In the genomic region with DNA sequence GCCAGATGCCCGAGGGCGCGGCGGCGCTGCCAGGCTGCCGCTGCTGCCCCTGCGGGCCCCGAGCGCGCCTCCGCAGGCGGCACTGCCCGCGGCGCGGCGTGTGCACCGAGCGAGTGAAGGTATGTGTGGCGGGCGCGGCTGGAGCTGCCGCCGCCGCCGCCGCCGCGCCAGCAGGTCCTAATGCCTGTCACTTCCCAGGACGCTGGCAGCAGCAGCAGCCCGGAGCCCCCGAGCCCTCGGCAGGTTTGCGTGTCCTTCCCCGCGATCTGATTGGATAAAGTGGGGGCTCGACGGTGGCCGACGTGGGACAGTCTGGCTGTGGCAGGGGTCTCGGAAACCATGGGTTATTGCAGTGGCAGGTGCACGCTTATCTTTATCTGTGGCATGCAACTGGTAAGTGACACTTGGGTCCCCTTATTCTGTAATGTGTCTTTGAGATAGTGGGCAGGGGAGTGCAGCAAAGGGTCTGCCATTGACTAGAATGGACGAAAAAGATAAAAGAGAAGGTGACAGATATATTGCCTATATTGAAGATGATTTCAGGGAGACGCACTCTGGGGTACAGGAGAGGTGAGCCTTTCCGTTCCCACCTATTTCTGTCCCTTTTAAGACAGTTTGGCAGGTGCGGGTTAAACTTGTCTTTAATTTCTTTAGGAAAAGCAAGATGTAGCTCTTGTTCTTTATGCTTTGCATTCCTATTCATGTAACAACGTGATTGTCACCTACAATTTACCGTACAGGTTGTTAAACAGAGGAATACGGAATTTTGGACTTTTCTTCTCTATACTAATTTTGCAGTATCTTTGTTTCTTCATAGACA, we compare ENCODE assay signal across 8 cellular contexts. TPM values are rescaled to one million over a fixed set of nuclear protein-coding genes. Genes with fewer than 3 reads are reported as not detected.
A peak's percentile ranks its signal among the peaks of the same experiment; 100 is the strongest.
DNase-seq lines count a peak whose midpoint lies in the region; ATAC-seq, FAIRE-seq and TF ChIP-seq lines count a peak whose summit lies in the region.

A gene (plus strand): TSS at position 4 of the 820 bp plus-strand sequence.

- H3K36me3 Mint-ChIP-seq in activated CD4-positive, alpha-beta T cell treated with anti-CD3 and anti-CD28 coated beads, Interleukin-2, amount 10 ng/mL, durations not matched to agents 7 days and 5 days (ENCODE audit: low read depth): no peaks in the 10 kb centered on the region
- no peaks in the 10 kb centered on the region for H3K36me3 Mint-ChIP-seq in neural progenitor cell

- H3K9me3 Mint-ChIP-seq in activated CD4-positive, alpha-beta T cell treated with anti-CD3 and anti-CD28 coated beads, Interleukin-2, amount 10 ng/mL, durations not matched to agents 7 days and 5 days: no peaks in the 10 kb centered on the region
- H3K9me3 Mint-ChIP-seq in neural progenitor cell: no peaks in the 10 kb centered on the region

- TF ChIP-seq CTCF in KMS-11 (conservative IDR thresholded peaks at IDR 0.05; ENCODE audit: low read depth, low read length): no peak
- TF ChIP-seq CTCF in neural progenitor cell (IDR thresholded peaks at IDR 0.05): no peak

- H3K27me3 Mint-ChIP-seq in activated CD4-positive, alpha-beta T cell treated with anti-CD3 and anti-CD28 coated beads, Interleukin-2, amount 10 ng/mL, durations not matched to agents 7 days and 5 days: peaks cover 48% of the 10 kb centered on the region
- peaks cover 13% of the 10 kb centered on the region for H3K27me3 Mint-ChIP-seq in neural progenitor cell (ENCODE audit: insufficient read depth, low read depth)

- H3K4me3 Mint-ChIP-seq in activated CD4-positive, alpha-beta T cell treated with anti-CD3 and anti-CD28 coated beads, Interleukin-2, amount 10 ng/mL, durations not matched to agents 7 days and 5 days: peak within 1 kb of the TSS; percentile 47
- peak within 1 kb of the TSS; percentile 93 for H3K4me3 Mint-ChIP-seq in neural progenitor cell

- no peaks in the 10 kb centered on the region for H3K27me3 ChIP-seq in KMS-11 (ENCODE audit: insufficient read depth, low read depth)
- H3K27me3 ChIP-seq in neural progenitor cell: peaks cover 87% of the 10 kb centered on the region

- ATAC-seq in GM21515 (IDR thresholded peaks at IDR 0.05; ENCODE audit: unreplicated experiment): peak; percentile 26

- H3K27ac Mint-ChIP-seq in activated CD4-positive, alpha-beta T cell treated with anti-CD3 and anti-CD28 coated beads, Interleukin-2, amount 10 ng/mL, durations not matched to agents 7 days and 5 days: no peak within 1 kb of the TSS
- peak within 1 kb of the TSS; percentile 8 for H3K27ac Mint-ChIP-seq in neural progenitor cell

- peaks cover 8% of the 10 kb centered on the region for H3F3A ChIP-seq in neural progenitor cell (ENCODE audit: low read depth)

- no peaks in the 10 kb centered on the region for H3K9me3 ChIP-seq in neural progenitor cell (ENCODE audit: low read depth)

- no peaks in the 10 kb centered on the region for H3K36me3 ChIP-seq in KMS-11 (ENCODE audit: insufficient read depth)
- no peaks in the 10 kb centered on the region for H3K36me3 ChIP-seq in neural progenitor cell

- peaks cover 10% of the 10 kb centered on the region for H3K4me1 Mint-ChIP-seq in activated CD4-positive, alpha-beta T cell treated with anti-CD3 and anti-CD28 coated beads, Interleukin-2, amount 10 ng/mL, durations not matched to agents 7 days and 5 days
- H3K4me1 Mint-ChIP-seq in neural progenitor cell: peaks cover 16% of the 10 kb centered on the region

- H3K4me3 ChIP-seq in KMS-11 (IDR thresholded peaks at IDR 0.05; ENCODE audit: insufficient read depth, low read depth, low read length) (no peak within 1 kb of the TSS), neural progenitor cell (peak within 1 kb of the TSS; percentile 96)

- H3K4me2 ChIP-seq in KMS-11 (peak within 1 kb of the TSS; percentile 60), neural progenitor cell (peak within 1 kb of the TSS; percentile 100)

- H3K27ac ChIP-seq in KMS-11 (no peak within 1 kb of the TSS), neural progenitor cell (no peak within 1 kb of the TSS)

- DNase-seq in DMS79 (lab: John Stamatoyannopoulos, UW) (peak; percentile 69), frontal cortex (ENCODE audit: low spot score in 2 of 2) (peak in 1 of 2 donors; percentile 59), neural progenitor cell (ENCODE audit: low spot score) (peak; percentile 82), HT-29 (ENCODE audit: low spot score) (no peak), D341Med (ENCODE audit: low spot score) (no peak)
- no peak for DNase-seq in activated CD4-positive, alpha-beta T cell treated with anti-CD3 and anti-CD28 coated beads, Interleukin-2, amount 10 ng/mL, durations not matched to agents 7 days and 5 days

- H4K20me1 ChIP-seq in KMS-11 (ENCODE audit: insufficient read depth): no peaks in the 10 kb centered on the region
- H4K20me1 ChIP-seq in neural progenitor cell (ENCODE audit: low read depth): no peaks in the 10 kb centered on the region

- CTCF ChIA-PET in activated CD4-positive, alpha-beta T cell treated with anti-CD3 and anti-CD28 coated beads, Interleukin-2, amount 10 ng/mL, durations not matched to agents 7 days and 5 days (lab: Charles Lee): no interaction called here

- FAIRE-seq in frontal cortex (lab: Jason Lieb, UNC): no peak

- POLR2A ChIA-PET in activated CD4-positive, alpha-beta T cell treated with anti-CD3 and anti-CD28 coated beads, Interleukin-2, amount 10 ng/mL, durations not matched to agents 7 days and 5 days (lab: Charles Lee): no interaction called here

- H3K9ac ChIP-seq in KMS-11: no peak within 1 kb of the TSS
- no peak within 1 kb of the TSS for H3K9ac ChIP-seq in neural progenitor cell

- H3K79me2 ChIP-seq in KMS-11 (ENCODE audit: insufficient read depth, low read depth) (no peaks in the 10 kb centered on the region), neural progenitor cell (ENCODE audit: low read depth) (no peaks in the 10 kb centered on the region)

- H3K4me1 ChIP-seq in KMS-11 (ENCODE audit: low read depth, poor library complexity, severe bottlenecking) (peaks cover 16% of the 10 kb centered on the region), neural progenitor cell (peaks cover 5% of the 10 kb centered on the region)

- H2AFZ ChIP-seq in KMS-11 (ENCODE audit: low read depth): peak within 1 kb of the TSS; percentile 73
- H2AFZ ChIP-seq in neural progenitor cell (replicated peaks): peak within 1 kb of the TSS; percentile 100

RNA-seq across cellular contexts. Expression of the gene that starts here (rescaled TPM):
- not detected for total RNA-seq in activated CD4-positive, alpha-beta T cell treated with anti-CD3 and anti-CD28 coated beads, Interleukin-2, amount 10 ng/mL, durations not matched to agents 7 days and 5 days
- total RNA-seq in frontal cortex (109 TPM), neural progenitor cell (ENCODE audit: low replicate concordance) (0.37 and 0.45 TPM in 2 replicates)
- total RNA-seq in HT-29 (2014; rRNA removed; shearing (Covaris generic)): 0.03 and 0.13 TPM in 2 replicates

Comparison
In these comparisons a context has a peak if more than half of its experiments do, and no peak if none do; other contexts are left out.
1. RNA of the gene that starts here (total RNA-seq): 109 TPM in frontal cortex (single experiment); 0.37 to 0.45 TPM in neural progenitor cell, 0.03 to 0.13 TPM in HT-29 and not detected in activated CD4-positive, alpha-beta T cell treated with anti-CD3 and anti-CD28 coated beads, Interleukin-2, amount 10 ng/mL, durations not matched to agents 7 days and 5 days; every median in the first group is over 10 times any median in the second.
2. Peak in DNase-seq, H3K4me3 ChIP-seq and H3K4me2 ChIP-seq in neural progenitor cell; RNA of the gene not detected or under 1 TPM.